ENCODE assay signal across 1 cellular context in genomic region chr11:12110201-12110713, GRCh38.
TF ChIP-seq lines count a peak whose summit lies in the region.

TSS of gene MICAL2 (plus strand) at chr11:12110590. CDS start at chr11:12162156, 51,566 bp downstream.

TF ChIP-seq in K562, 482 proteins besides CTCF, POLR2A, EP300 and RAD21 (continued from another document and continues in another):
- TF ChIP-seq MAX (CRISPR knock-in tag; IDR thresholded peaks at IDR 0.05) (peak; percentile 97), MNT (conservative IDR thresholded peaks at IDR 0.05) (peak; percentile 98 to 99), HNRNPUL1 (IDR thresholded peaks at IDR 0.05; ENCODE audit: low read length) (no peak), CBX8 (IDR thresholded peaks at IDR 0.05; ENCODE audit: borderline replicate concordance, extremely low read depth, low read depth, low read length, poor library complexity, severe bottlenecking) (no peak), VEZF1 (CRISPR knock-in tag; IDR thresholded peaks at IDR 0.05) (peak; percentile 58; the same call in 1 of the 2 replicates), MXI1 (IDR thresholded peaks at IDR 0.05; ENCODE audit: low read depth, low read length) (peak; percentile 96), NR4A1 (CRISPR knock-in tag; IDR thresholded peaks at IDR 0.05) (no peak), NR4A1 (tag; IDR thresholded peaks at IDR 0.05) (no peak), ETS2 (tag; IDR thresholded peaks at IDR 0.05; ENCODE audit: borderline replicate concordance, poor library complexity, severe bottlenecking) (no peak), PPARD (CRISPR knock-in tag; IDR thresholded peaks at IDR 0.05) (no peak), NR2C2 (CRISPR knock-in tag; IDR thresholded peaks at IDR 0.05) (no peak), NR2C2 (tag; IDR thresholded peaks at IDR 0.05) (peak; percentile 42; the same call in 1 of the 2 replicates), UBTF (IDR thresholded peaks at IDR 0.05; ENCODE audit: borderline replicate concordance in 1 of 2, low read depth in 2 of 2, low read length in 2 of 2) (peak in 1 of 2 experiments; percentile 75; a peak in 1 of 4 replicates), HDAC2 (IDR thresholded peaks at IDR 0.05) (peak; percentile 60; the same call in 1 of the 2 replicates), BHLHE40 (IDR thresholded peaks at IDR 0.05; ENCODE audit: low read length) (peak; percentile 88), CCNT2 (IDR thresholded peaks at IDR 0.05; ENCODE audit: borderline replicate concordance, extremely low read depth, insufficient read length, low read depth, low read length) (peak; percentile 94), JUND (IDR thresholded peaks at IDR 0.05; ENCODE audit: borderline replicate concordance, low read depth, low read length) (0 out of 2 replicates have a peak, but pooled peaks have one; percentile 9), JUND (tag; IDR thresholded peaks at IDR 0.05; ENCODE audit: borderline replicate concordance, low read depth, low read length) (no peak; the same call in 2 of the 3 replicates), NFYB (IDR thresholded peaks at IDR 0.05; ENCODE audit: extremely low read depth, insufficient read length) (peak; percentile 22), POLR2G (IDR thresholded peaks at IDR 0.05; ENCODE audit: low read depth, low read length) (peak; percentile 86), TAF1 (IDR thresholded peaks at IDR 0.05; ENCODE audit: control insufficient read depth, extremely low read depth, insufficient read depth, low read length, severe bottlenecking) (peak; percentile 66), U2AF1 (optimal IDR thresholded peaks at IDR 0.05; ENCODE audit: low read depth, low read length) (no peak), KLF1 (tag; IDR thresholded peaks at IDR 0.05) (peak; percentile 89), ZNF639 (CRISPR knock-in tag; conservative IDR thresholded peaks at IDR 0.05 in 1 of 2, IDR thresholded peaks at IDR 0.05 in 1 of 2) (0 out of 4 replicates have a peak, but pooled peaks of 1 of the 2 experiments have one; percentile 36), MAZ (CRISPR knock-in tag; conservative IDR thresholded peaks at IDR 0.05 in 1 of 2, IDR thresholded peaks at IDR 0.05 in 1 of 2) (peak; percentile 28 to 75; a peak in 3 of 4 replicates), NCOA4 (IDR thresholded peaks at IDR 0.05; ENCODE audit: partially characterized antibody) (no peak), CBX3 (IDR thresholded peaks at IDR 0.05; ENCODE audit: borderline replicate concordance in 1 of 2, low read length in 2 of 2) (peak in 1 of 2 experiments; percentile 20; a peak in 1 of 3 replicates), ZNF140 (CRISPR knock-in tag; IDR thresholded peaks at IDR 0.05) (no peak), HMGN3 (IDR thresholded peaks at IDR 0.05; ENCODE audit: borderline replicate concordance, extremely low read depth, insufficient read length, low read depth, low read length) (peak; percentile 94), CTBP1 (IDR thresholded peaks at IDR 0.05; ENCODE audit: borderline replicate concordance) (peak; percentile 93), TBP (optimal IDR thresholded peaks at IDR 0.05; ENCODE audit: low read depth, low read length) (peak; percentile 26), ZNF592 (IDR thresholded peaks at IDR 0.05) (no peak), SNIP1 (IDR thresholded peaks at IDR 0.05; ENCODE audit: low read depth) (no peak), ATF1 (CRISPR knock-in tag; IDR thresholded peaks at IDR 0.05) (no peak), ATF1 (tag; IDR thresholded peaks at IDR 0.05) (peak; percentile 40; the same call in 1 of the 2 replicates), CHD4 (IDR thresholded peaks at IDR 0.05; ENCODE audit: insufficient read depth, insufficient replicate concordance, low read depth, low read length, poor library complexity, severe bottlenecking) (no peak), ETS1 (conservative IDR thresholded peaks at IDR 0.05; ENCODE audit: control insufficient read depth, low read depth, low read length) (peak; percentile 78; the same call in 1 of the 2 replicates), HNRNPL (IDR thresholded peaks at IDR 0.05; ENCODE audit: low read depth, low read length) (no peak), CREB1 (IDR thresholded peaks at IDR 0.05) (peak; percentile 78), CREB1 (CRISPR knock-in tag; IDR thresholded peaks at IDR 0.05) (peak; percentile 76), FOXK2 (conservative IDR thresholded peaks at IDR 0.05 in 1 of 2, IDR thresholded peaks at IDR 0.05 in 1 of 2; ENCODE audit: low read depth in 2 of 2) (peak in 1 of 2 experiments; percentile 36; a peak in 2 of 4 replicates), CREBBP (IDR thresholded peaks at IDR 0.05; ENCODE audit: low read depth, low read length) (no peak), NONO (IDR thresholded peaks at IDR 0.05; ENCODE audit: low read depth in 2 of 2, low read length in 1 of 2) (0 out of 4 replicates have a peak, but pooled peaks of 1 of the 2 experiments have one; percentile 33), HMGXB4 (CRISPR knock-in tag; IDR thresholded peaks at IDR 0.05) (0 out of 2 replicates have a peak, but pooled peaks have one; percentile 39), GATAD2B (IDR thresholded peaks at IDR 0.05; ENCODE audit: borderline replicate concordance) (0 out of 2 replicates have a peak, but pooled peaks have one; percentile 32), ATF6 (CRISPR knock-in tag; IDR thresholded peaks at IDR 0.05) (no peak), SIN3A (IDR thresholded peaks at IDR 0.05; ENCODE audit: borderline replicate concordance in 2 of 2, control insufficient read depth in 1 of 2, low read depth in 2 of 2, low read length in 2 of 2) (peak; percentile 89 to 96)
